7 cellular contexts compared by ENCODE assay signal in the genomic region with DNA sequence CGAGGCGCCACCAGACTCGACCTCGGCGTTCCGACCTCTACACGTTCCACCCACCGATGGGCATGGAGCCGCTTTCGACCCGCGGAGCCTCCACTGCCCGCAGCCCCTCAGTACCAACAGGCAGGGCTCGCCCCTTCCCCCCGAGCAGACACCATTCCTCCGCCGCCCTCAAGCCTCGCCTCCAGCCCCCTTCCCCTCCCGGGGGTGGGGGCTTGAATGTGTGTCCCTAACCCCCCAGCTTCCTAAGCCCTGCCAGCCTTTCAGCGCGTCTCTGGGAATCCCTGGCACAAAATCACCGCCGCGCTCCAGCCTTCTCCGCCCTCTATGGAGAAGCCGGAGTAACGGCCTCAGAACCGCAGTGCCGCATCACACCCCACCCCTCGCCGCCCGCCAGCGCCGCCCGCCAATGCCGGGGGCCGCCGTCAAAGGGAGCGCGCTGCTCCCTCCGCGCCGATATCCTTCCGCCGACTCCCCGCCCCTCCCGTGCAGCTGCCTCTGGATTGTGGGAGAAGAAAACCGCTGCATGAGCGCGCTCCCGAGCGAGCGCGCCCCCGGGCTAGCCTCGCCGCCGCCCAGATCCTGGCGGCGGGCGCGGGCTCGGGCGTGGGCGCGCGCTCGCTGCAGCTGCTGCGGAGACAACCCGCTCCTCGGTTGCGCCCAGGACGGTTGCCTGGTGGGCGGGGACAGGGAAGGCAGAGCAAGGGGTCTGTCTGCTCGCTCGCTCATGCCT.
A peak's percentile ranks its signal among the peaks of the same experiment; 100 is the strongest.
DNase-seq lines count a peak whose midpoint lies in the region; ATAC-seq and FAIRE-seq lines count a peak whose summit lies in the region.

A gene with protein sequence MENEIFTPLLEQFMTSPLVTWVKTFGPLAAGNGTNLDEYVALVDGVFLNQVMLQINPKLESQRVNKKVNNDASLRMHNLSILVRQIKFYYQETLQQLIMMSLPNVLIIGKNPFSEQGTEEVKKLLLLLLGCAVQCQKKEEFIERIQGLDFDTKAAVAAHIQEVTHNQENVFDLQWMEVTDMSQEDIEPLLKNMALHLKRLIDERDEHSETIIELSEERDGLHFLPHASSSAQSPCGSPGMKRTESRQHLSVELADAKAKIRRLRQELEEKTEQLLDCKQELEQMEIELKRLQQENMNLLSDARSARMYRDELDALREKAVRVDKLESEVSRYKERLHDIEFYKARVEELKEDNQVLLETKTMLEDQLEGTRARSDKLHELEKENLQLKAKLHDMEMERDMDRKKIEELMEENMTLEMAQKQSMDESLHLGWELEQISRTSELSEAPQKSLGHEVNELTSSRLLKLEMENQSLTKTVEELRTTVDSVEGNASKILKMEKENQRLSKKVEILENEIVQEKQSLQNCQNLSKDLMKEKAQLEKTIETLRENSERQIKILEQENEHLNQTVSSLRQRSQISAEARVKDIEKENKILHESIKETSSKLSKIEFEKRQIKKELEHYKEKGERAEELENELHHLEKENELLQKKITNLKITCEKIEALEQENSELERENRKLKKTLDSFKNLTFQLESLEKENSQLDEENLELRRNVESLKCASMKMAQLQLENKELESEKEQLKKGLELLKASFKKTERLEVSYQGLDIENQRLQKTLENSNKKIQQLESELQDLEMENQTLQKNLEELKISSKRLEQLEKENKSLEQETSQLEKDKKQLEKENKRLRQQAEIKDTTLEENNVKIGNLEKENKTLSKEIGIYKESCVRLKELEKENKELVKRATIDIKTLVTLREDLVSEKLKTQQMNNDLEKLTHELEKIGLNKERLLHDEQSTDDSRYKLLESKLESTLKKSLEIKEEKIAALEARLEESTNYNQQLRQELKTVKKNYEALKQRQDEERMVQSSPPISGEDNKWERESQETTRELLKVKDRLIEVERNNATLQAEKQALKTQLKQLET (N-terminal part only) (minus strand): TSS at position 343 of the 730 bp plus-strand sequence. CDS start 777 bp downstream, outside the sequence.

- peak; percentile 68 for ATAC-seq in HG02973 (IDR thresholded peaks at IDR 0.05; ENCODE audit: unreplicated experiment)

- DNase-seq in GM18507 (ENCODE audit: extremely low spot score, insufficient read length, low read depth) (peak; percentile 76), NCI-H2029 (lab: John Stamatoyannopoulos, UW) (peak; percentile 87), T-helper 22 cell (ENCODE audit: low read depth) (peak; percentile 82), astrocyte of the hippocampus (ENCODE audit: low read depth, low spot score) (peak; percentile 100), hippocampal formation (lab: John Stamatoyannopoulos, UW) (peak; percentile 92 to 93), retina (peak; percentile 99)

- peak; percentile 88 for FAIRE-seq in GM18507 (lab: Jason Lieb, UNC)

Comparison
In these comparisons a context has a peak if more than half of its experiments do, and no peak if none do; other contexts are left out.
1. Peak in every context shown above with its lines: DNase-seq and ATAC-seq.